ENCODE assay signal across 3 cellular contexts in genomic region chr2:46126571-46126970, GRCh38.
"Had no signal": no experiment of that assay in that cellular context is flagged by ENCODE, and none has a peak within 500 bp of the region (broad histone marks: within the 10 kb centered on the region; RNA-seq: fewer than 3 reads in every experiment).

No MANE protein-coding gene starts in this region.

- ATAC-seq: GM23338 had no signal

- H3K4me2 ChIP-seq: GM23338 had no signal

- DNase-seq: H9, HCEC 1CT had no signal

- H3K4me3 ChIP-seq: GM23338 had no signal
